1 cellular context compared by ENCODE assay signal in the genomic region with DNA sequence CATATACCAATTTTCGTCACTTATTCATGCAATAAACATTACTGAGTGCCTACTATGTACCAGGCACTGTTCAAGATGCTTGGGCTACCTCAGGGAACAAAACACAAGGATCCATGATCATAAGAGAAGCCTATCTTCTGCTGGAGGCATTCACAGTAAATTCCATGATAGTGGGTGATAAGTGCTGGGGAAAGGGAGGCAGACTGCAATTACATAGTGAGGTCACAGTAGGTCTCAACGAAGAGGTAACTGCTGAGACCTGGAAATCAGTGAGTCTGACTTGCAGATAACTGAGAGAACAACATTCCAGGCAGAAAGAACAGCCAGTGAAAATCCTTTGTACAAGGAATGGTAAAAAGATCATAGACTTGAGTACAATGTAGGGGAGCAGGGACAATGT.
TF ChIP-seq lines count a peak whose summit lies in the region.

No MANE protein-coding gene starts in this region.

TF ChIP-seq in IMR-90, 13 proteins besides CTCF, POLR2A, EP300 and RAD21:
- TF ChIP-seq RCOR1 (IDR thresholded peaks at IDR 0.05; ENCODE audit: insufficient replicate concordance, low read length) (no peak), MAZ (IDR thresholded peaks at IDR 0.05; ENCODE audit: borderline replicate concordance, low read depth, low read length) (no peak), MXI1 (IDR thresholded peaks at IDR 0.05; ENCODE audit: borderline replicate concordance, low read depth, low read length) (no peak), MAFK (IDR thresholded peaks at IDR 0.05; ENCODE audit: low read depth, low read length) (no peak), SMC3 (IDR thresholded peaks at IDR 0.05; ENCODE audit: low read depth, low read length) (no peak), CHD1 (IDR thresholded peaks at IDR 0.05; ENCODE audit: low read depth, low read length) (no peak), NFE2L2 (IDR thresholded peaks at IDR 0.05; ENCODE audit: low read depth, low read length) (no peak), RFX5 (IDR thresholded peaks at IDR 0.05; ENCODE audit: low read depth, low read length) (no peak), BHLHE40 (IDR thresholded peaks at IDR 0.05; ENCODE audit: low read depth, low read length) (no peak), FOS (IDR thresholded peaks at IDR 0.05; ENCODE audit: low read depth, low read length) (no peak), CEBPB (IDR thresholded peaks at IDR 0.05; ENCODE audit: low read depth, low read length) (no peak)
- TF ChIP-seq, protein P1, sequence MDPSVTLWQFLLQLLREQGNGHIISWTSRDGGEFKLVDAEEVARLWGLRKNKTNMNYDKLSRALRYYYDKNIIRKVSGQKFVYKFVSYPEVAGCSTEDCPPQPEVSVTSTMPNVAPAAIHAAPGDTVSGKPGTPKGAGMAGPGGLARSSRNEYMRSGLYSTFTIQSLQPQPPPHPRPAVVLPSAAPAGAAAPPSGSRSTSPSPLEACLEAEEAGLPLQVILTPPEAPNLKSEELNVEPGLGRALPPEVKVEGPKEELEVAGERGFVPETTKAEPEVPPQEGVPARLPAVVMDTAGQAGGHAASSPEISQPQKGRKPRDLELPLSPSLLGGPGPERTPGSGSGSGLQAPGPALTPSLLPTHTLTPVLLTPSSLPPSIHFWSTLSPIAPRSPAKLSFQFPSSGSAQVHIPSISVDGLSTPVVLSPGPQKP (IDR thresholded peaks at IDR 0.05; ENCODE audit: borderline replicate concordance, low read depth, low read length): no peak
- TF ChIP-seq, protein P2, sequence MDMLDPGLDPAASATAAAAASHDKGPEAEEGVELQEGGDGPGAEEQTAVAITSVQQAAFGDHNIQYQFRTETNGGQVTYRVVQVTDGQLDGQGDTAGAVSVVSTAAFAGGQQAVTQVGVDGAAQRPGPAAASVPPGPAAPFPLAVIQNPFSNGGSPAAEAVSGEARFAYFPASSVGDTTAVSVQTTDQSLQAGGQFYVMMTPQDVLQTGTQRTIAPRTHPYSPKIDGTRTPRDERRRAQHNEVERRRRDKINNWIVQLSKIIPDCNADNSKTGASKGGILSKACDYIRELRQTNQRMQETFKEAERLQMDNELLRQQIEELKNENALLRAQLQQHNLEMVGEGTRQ (IDR thresholded peaks at IDR 0.05; ENCODE audit: low read depth, low read length): no peak
